Comparison of ENCODE assay signal across 16 cellular contexts in the genomic region with DNA sequence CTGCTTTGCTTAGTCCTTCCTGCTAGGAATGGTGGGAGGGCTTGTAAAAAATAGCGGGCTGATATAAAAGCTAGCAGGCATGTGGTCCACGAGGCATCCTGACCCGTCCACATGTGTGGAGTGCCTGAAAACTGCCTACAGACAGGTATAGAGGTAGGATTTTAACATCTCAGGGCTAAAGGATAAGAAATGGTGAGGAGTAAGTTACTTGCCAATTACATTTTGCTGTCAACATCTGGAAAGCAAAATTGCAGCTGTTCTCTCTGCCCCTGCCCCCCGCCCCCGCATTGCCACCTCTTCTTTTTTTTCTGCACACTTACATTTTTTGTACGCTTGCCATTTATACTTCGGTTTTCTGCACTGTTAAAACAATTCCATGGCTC. TPM values are rescaled to one million over a fixed set of nuclear protein-coding genes. Genes with fewer than 3 reads are reported as not detected.
A peak's percentile ranks its signal among the peaks of the same experiment; 100 is the strongest.
DNase-seq lines count a peak whose midpoint lies in the region; ATAC-seq and TF ChIP-seq lines count a peak whose summit lies in the region.
"Had no signal": no experiment of that assay in that cellular context is flagged by ENCODE, and none has a peak within 500 bp of the region (broad histone marks: within the 10 kb centered on the region; RNA-seq: fewer than 3 reads in every experiment).

No MANE protein-coding gene starts in this region.

- ATAC-seq in GM21529 (IDR thresholded peaks at IDR 0.05; ENCODE audit: unreplicated experiment) (no peak), GM18502 (IDR thresholded peaks at IDR 0.05; ENCODE audit: poor library complexity, unreplicated experiment) (no peak)

- peaks cover 9 to 20% (median 12%) of the 10 kb centered on the region in 3 donors for H3K4me1 Mint-ChIP-seq in IgD-negative memory B cell

- no peak overlapping the region for H2AFZ ChIP-seq in mammary epithelial cell (ENCODE audit: low read depth, low read length)

- H3K4me2 ChIP-seq in mammary epithelial cell (ENCODE audit: insufficient read depth, low read depth, low read length): peak overlapping the region; percentile 99
- H3K4me2 ChIP-seq: SK-N-SH had no signal

- in situ Hi-C loops in mammary epithelial cell (cut with MboI; ENCODE audit: low sequenced_read_pairs in 2 of 2): no loop called here

- no peaks in the 10 kb centered on the region for H3K9me3 ChIP-seq in mammary epithelial cell (replicated peaks; ENCODE audit: insufficient read depth, low read length)
- no peaks in the 10 kb centered on the region for H3K9me3 ChIP-seq in muscle layer of colon (ENCODE audit: low read length)
- H3K9me3 ChIP-seq in thyroid gland: no peaks in the 10 kb centered on the region
- H3K9me3 ChIP-seq: SK-N-SH had no signal

- peaks cover 81% of the 10 kb centered on the region for H3K4me1 ChIP-seq in mammary epithelial cell (ENCODE audit: insufficient read depth, low read length)
- H3K4me1 ChIP-seq in muscle layer of colon (ENCODE audit: insufficient read depth, low read length): peaks cover 87% of the 10 kb centered on the region
- peaks cover 72 to 80% of the 10 kb centered on the region in 2 donors for H3K4me1 ChIP-seq in thyroid gland

- H3K27me3 ChIP-seq in mammary epithelial cell (ENCODE audit: insufficient read depth, low read length) (no peaks in the 10 kb centered on the region), muscle layer of colon (ENCODE audit: control insufficient read depth in 1 of 2, insufficient read depth in 2 of 2, low read length in 2 of 2) (no peaks in the 10 kb centered on the region), thyroid gland (no peaks in the 10 kb centered on the region)

- no peaks in the 10 kb centered on the region for H4K20me1 ChIP-seq in mammary epithelial cell (ENCODE audit: insufficient read depth, low read length)

- peak overlapping the region; percentile 85 for H3K27ac ChIP-seq in mammary epithelial cell (ENCODE audit: insufficient read depth, low read depth, low read length)
- peak overlapping the region; percentile 96 for H3K27ac ChIP-seq in muscle layer of colon (ENCODE audit: low read depth, low read length)
- H3K27ac ChIP-seq in thyroid gland: peak overlapping the region; percentile 64 to 87 (median 81)

- WGBS in mammary epithelial cell (ENCODE audit: low coverage, missing lambda C conversion rate): 5% methylated on average over 7 of the region's 7 CpGs
- 50 to 69% methylated on average over 7 of the region's 7 CpGs for WGBS in thyroid gland, 2 donors

- H3K27me3 Mint-ChIP-seq in IgD-negative memory B cell: peaks cover 49% of the 10 kb centered on the region

- peak overlapping the region in 1 of 3 experiments; percentile 54 for H3K4me3 ChIP-seq in mammary epithelial cell (replicated peaks in 1 of 3; ENCODE audit: insufficient read depth in 1 of 3, low read depth in 2 of 3, low read length in 3 of 3)
- peak overlapping the region in 1 of 2 donors; percentile 64 for H3K4me3 ChIP-seq in muscle layer of colon (ENCODE audit: low read depth in 1 of 2, low read length in 2 of 2)
- H3K4me3 ChIP-seq in thyroid gland (replicated peaks in 1 of 3): no peak overlapping the region

- peak overlapping the region in 1 of 4 donors; percentile 46 for H3K4me3 Mint-ChIP-seq in IgD-negative memory B cell

- DNase-seq in mammary epithelial cell (no peak), thyroid gland (no peak), SIG-M5 (lab: John Stamatoyannopoulos, UW) (no peak), DMS53 (lab: John Stamatoyannopoulos, UW) (no peak)
- DNase-seq: activated naive CD4-positive, alpha-beta T cell; cerebellar nuclear complex; DND-41; NCI-H1092; SK-N-SH had no signal

- no peak for TF ChIP-seq CTCF in mammary epithelial cell (conservative IDR thresholded peaks at IDR 0.05 in 1 of 2, IDR thresholded peaks at IDR 0.05 in 1 of 2; ENCODE audit: extremely low read depth in 1 of 2, insufficient read depth in 1 of 2, low read depth in 1 of 2, low read length in 2 of 2)
- TF ChIP-seq CTCF in thyroid gland (IDR thresholded peaks at IDR 0.05): no peak

- H3K9me3 Mint-ChIP-seq in IgD-negative memory B cell: no peaks in the 10 kb centered on the region

- peak overlapping the region in 2 of 3 donors; percentile 71 to 76 for H3K27ac Mint-ChIP-seq in IgD-negative memory B cell

- dilution Hi-C loops in mammary epithelial cell (cut with HindIII; ENCODE audit: low sequenced_read_pairs): no loop called here

- peak overlapping the region; percentile 77 for H3K9ac ChIP-seq in mammary epithelial cell (ENCODE audit: insufficient read depth, low read length)
- H3K9ac ChIP-seq in muscle layer of colon (ENCODE audit: low read length): peak overlapping the region; percentile 66
- H3K9ac ChIP-seq: SK-N-SH had no signal

- H3K36me3 ChIP-seq in mammary epithelial cell (ENCODE audit: insufficient read depth, low read length) (no peaks in the 10 kb centered on the region), muscle layer of colon (ENCODE audit: insufficient read depth, low read length) (no peaks in the 10 kb centered on the region), thyroid gland (no peaks in the 10 kb centered on the region)

- CTCF ChIA-PET in mammary epithelial cell (lab: Charles Lee; ENCODE audit: low non-redundant PET): no interaction called here

- BruUV-seq in mammary epithelial cell (replicated peaks; lab: Mats Ljungman, UMichigan): no TSS peak

- TF ChIP-seq POLR2A in thyroid gland (IDR thresholded peaks at IDR 0.05): no peak

- peaks cover 95% of the 10 kb centered on the region for H3K79me2 ChIP-seq in mammary epithelial cell (ENCODE audit: insufficient read depth, low read length)

- intact Hi-C loops in mammary epithelial cell (cut with micrococcal nuclease) (no loop called here), thyroid gland (cut with DNase I) (no loop called here)

- H3K36me3 Mint-ChIP-seq in IgD-negative memory B cell: peaks cover 2% of the 10 kb centered on the region

RNA-seq across cellular contexts. Expression of gene NFIX, which starts 21.0 kb away (rescaled TPM):
- polyA plus RNA-seq in IgD-negative memory B cell (0.09 TPM), mammary epithelial cell (24.5 TPM)
- total RNA-seq in mammary epithelial cell (10 to 100 TPM; 43.2 to 76.1 TPM), thyroid gland (10 to 100 TPM; 38.8 to 70.2 (median 62.4) TPM)
- polyA minus RNA-seq in mammary epithelial cell: 215 TPM

RNA-seq across cellular contexts. Expression of gene DAND5, which starts 46.9 kb away (rescaled TPM):
- not detected for polyA plus RNA-seq in IgD-negative memory B cell
- under 1 TPM; under 0.01 to 0.28 TPM for total RNA-seq in mammary epithelial cell
- 0.07 TPM for polyA plus RNA-seq in mammary epithelial cell
- not detected for polyA minus RNA-seq in mammary epithelial cell
- total RNA-seq in thyroid gland: under 1 TPM in 2 of 4 donors, not detected in 2; 0.40 to 0.45 TPM
- total RNA-seq: activated CD8-positive, alpha-beta memory T cell treated with anti-CD3 and anti-CD28 coated beads for 36 hours; esophagus mucosa had no signal
- polyA plus RNA-seq: BJ had no signal

RNA-seq across cellular contexts. Expression of gene GADD45GIP1, which starts 59.2 kb away (rescaled TPM):
- polyA plus RNA-seq in IgD-negative memory B cell: 84.1 TPM
- total RNA-seq in mammary epithelial cell: 10 to 100 TPM; 11.5 to 34.5 TPM
- 35.6 TPM for polyA plus RNA-seq in mammary epithelial cell
- polyA minus RNA-seq in mammary epithelial cell: 13.5 TPM
- total RNA-seq in thyroid gland: 10 to 100 TPM; 31.8 to 68.3 (median 55.2) TPM
